ENCODE assay signal across 10 cellular contexts in genomic region chr2:40363631-40364030, GRCh38.
A peak's percentile ranks its signal among the peaks of the same experiment; 100 is the strongest.
DNase-seq lines count a peak whose midpoint lies in the region; ATAC-seq and TF ChIP-seq lines count a peak whose summit lies in the region.
"Had no signal": no experiment of that assay in that cellular context is flagged by ENCODE, and none has a peak within 500 bp of the region (broad histone marks: within the 10 kb centered on the region; RNA-seq: fewer than 3 reads in every experiment).

No MANE protein-coding gene starts in this region.

- H3K9me3 Mint-ChIP-seq in stimulated activated naive B cell treated with anti-CD40 and anti-IgM and Interleukin-4, amounts not matched to agents 10 μg/mL and 1 μg/mL and 100 μg/mL, for 72 hours: no peaks in the 10 kb centered on the region
- H3K9me3 Mint-ChIP-seq: H9 had no signal

- H3K4me1 Mint-ChIP-seq in stimulated activated naive B cell treated with anti-CD40 and anti-IgM and Interleukin-4, amounts not matched to agents 10 μg/mL and 1 μg/mL and 100 μg/mL, for 72 hours: peaks cover 11 to 26% of the 10 kb centered on the region in 2 donors

- H3K27me3 ChIP-seq in BE2C: no peaks in the 10 kb centered on the region
- H3K27me3 ChIP-seq: right lobe of liver had no signal

- H3K9me3 ChIP-seq in BE2C: no peaks in the 10 kb centered on the region
- H3K9me3 ChIP-seq: right lobe of liver had no signal

- no peak for TF ChIP-seq CTCF in BE2C (IDR thresholded peaks at IDR 0.05; ENCODE audit: low read depth, low read length)

- H3K27me3 Mint-ChIP-seq in stimulated activated naive B cell treated with anti-CD40 and anti-IgM and Interleukin-4, amounts not matched to agents 10 μg/mL and 1 μg/mL and 100 μg/mL, for 72 hours: no peaks in the 10 kb centered on the region

- peak; percentile 69 to 71 for ATAC-seq in stimulated activated naive B cell treated with anti-CD40 and anti-IgM and Interleukin-4, amounts not matched to agents 10 μg/mL and 1 μg/mL and 100 μg/mL, for 72 hours (replicated peaks)

- peaks cover 5% of the 10 kb centered on the region; the same call in 1 of the 2 replicates for H3K4me1 ChIP-seq in BE2C
- H3K4me1 ChIP-seq: right lobe of liver had no signal

- no peaks in the 10 kb centered on the region for H3K36me3 ChIP-seq in BE2C
- H3K36me3 ChIP-seq: right lobe of liver had no signal

- H3K4me3 ChIP-seq in BE2C (ENCODE audit: low read depth, low read length): no peak overlapping the region
- H3K4me3 ChIP-seq: right lobe of liver had no signal

- peak overlapping the region; percentile 27 to 64 for H3K4me3 Mint-ChIP-seq in stimulated activated naive B cell treated with anti-CD40 and anti-IgM and Interleukin-4, amounts not matched to agents 10 μg/mL and 1 μg/mL and 100 μg/mL, for 72 hours
- H3K4me3 Mint-ChIP-seq: H9 had no signal

- DNase-seq in NCI-H1105 treated with DMSO at 0.1 percent for 48 hours (lab: John Stamatoyannopoulos, UW) (peak; percentile 29), NCI-H1105 (lab: John Stamatoyannopoulos, UW) (no peak), NCI-H774 (lab: John Stamatoyannopoulos, UW) (peak; percentile 45), fibroblast of peridontal ligament (ENCODE audit: extremely low read depth) (peak; percentile 44), BE2C (no peak), amniotic stem cell (lab: John Stamatoyannopoulos, UW) (no peak)
- DNase-seq in stimulated activated naive B cell treated with anti-CD40 and anti-IgM and Interleukin-4, amounts not matched to agents 10 μg/mL and 1 μg/mL and 100 μg/mL, for 72 hours: no peak
- no peak for DNase-seq in stimulated activated naive CD4-positive, alpha-beta T cell (lab: John Stamatoyannopoulos, UW)
- DNase-seq: H9, right lobe of liver had no signal

- H3K27ac Mint-ChIP-seq in stimulated activated naive B cell treated with anti-CD40 and anti-IgM and Interleukin-4, amounts not matched to agents 10 μg/mL and 1 μg/mL and 100 μg/mL, for 72 hours: no peak overlapping the region
- H3K27ac Mint-ChIP-seq: H9 had no signal

- no peaks in the 10 kb centered on the region for H3K36me3 Mint-ChIP-seq in stimulated activated naive B cell treated with anti-CD40 and anti-IgM and Interleukin-4, amounts not matched to agents 10 μg/mL and 1 μg/mL and 100 μg/mL, for 72 hours

Comparison
In these comparisons a context has a peak if more than half of its experiments do, and no peak if none do; other contexts are left out.
1. DNase-seq: peak in NCI-H1105 treated with DMSO at 0.1 percent for 48 hours (single experiment), NCI-H774 (single experiment) and fibroblast of peridontal ligament (single experiment); none in NCI-H1105 (single experiment), stimulated activated naive B cell treated with anti-CD40 and anti-IgM and Interleukin-4, amounts not matched to agents 10 μg/mL and 1 μg/mL and 100 μg/mL, for 72 hours (single experiment), BE2C (single experiment), amniotic stem cell (single experiment) and stimulated activated naive CD4-positive, alpha-beta T cell (0 of 6).